ENCODE assay signal across 1 cellular context in the genomic region with DNA sequence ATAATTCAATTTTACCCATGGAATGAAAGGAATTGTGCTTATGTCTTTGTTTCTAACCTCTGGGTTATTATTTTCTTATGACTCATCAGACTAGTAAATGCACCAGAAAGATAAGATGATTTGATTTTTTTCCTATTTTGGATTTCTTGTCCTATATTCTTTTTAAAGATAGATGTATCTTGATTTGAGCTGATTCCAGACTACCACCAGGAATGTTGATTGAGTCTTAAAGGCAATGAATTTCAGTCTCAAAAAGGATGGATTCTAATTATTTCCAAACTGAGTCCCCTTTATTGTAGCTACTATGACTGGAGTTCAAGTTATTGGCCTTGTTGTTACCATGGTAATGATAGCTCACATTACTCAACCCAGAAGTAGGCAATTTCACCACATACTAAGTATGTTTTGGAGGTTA.
TF ChIP-seq lines count a peak whose summit lies in the region.

No MANE protein-coding gene starts in this region.

TF ChIP-seq in SK-N-SH treated with all-trans-retinoic acid at 6 μM for 48 hours, 23 proteins besides CTCF, POLR2A, EP300 and RAD21 (continued from another document):
- TF ChIP-seq ZC3H10 (CRISPR knock-in tag; IDR thresholded peaks at IDR 0.05) (peak; percentile 80; the same call in 1 of the 2 replicates), SNAI2 (CRISPR knock-in tag; IDR thresholded peaks at IDR 0.05) (no peak), TOX (CRISPR knock-in tag; IDR thresholded peaks at IDR 0.05; ENCODE audit: borderline replicate concordance) (0 out of 2 replicates have a peak, but pooled peaks have one; percentile 45)
- TF ChIP-seq, protein P1, sequence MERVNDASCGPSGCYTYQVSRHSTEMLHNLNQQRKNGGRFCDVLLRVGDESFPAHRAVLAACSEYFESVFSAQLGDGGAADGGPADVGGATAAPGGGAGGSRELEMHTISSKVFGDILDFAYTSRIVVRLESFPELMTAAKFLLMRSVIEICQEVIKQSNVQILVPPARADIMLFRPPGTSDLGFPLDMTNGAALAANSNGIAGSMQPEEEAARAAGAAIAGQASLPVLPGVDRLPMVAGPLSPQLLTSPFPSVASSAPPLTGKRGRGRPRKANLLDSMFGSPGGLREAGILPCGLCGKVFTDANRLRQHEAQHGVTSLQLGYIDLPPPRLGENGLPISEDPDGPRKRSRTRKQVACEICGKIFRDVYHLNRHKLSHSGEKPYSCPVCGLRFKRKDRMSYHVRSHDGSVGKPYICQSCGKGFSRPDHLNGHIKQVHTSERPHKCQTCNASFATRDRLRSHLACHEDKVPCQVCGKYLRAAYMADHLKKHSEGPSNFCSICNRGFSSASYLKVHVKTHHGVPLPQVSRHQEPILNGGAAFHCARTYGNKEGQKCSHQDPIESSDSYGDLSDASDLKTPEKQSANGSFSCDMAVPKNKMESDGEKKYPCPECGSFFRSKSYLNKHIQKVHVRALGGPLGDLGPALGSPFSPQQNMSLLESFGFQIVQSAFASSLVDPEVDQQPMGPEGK (CRISPR knock-in tag; IDR thresholded peaks at IDR 0.05; ENCODE audit: borderline replicate concordance): peak; percentile 87
